11 cellular contexts compared by ENCODE assay signal in the genomic region with DNA sequence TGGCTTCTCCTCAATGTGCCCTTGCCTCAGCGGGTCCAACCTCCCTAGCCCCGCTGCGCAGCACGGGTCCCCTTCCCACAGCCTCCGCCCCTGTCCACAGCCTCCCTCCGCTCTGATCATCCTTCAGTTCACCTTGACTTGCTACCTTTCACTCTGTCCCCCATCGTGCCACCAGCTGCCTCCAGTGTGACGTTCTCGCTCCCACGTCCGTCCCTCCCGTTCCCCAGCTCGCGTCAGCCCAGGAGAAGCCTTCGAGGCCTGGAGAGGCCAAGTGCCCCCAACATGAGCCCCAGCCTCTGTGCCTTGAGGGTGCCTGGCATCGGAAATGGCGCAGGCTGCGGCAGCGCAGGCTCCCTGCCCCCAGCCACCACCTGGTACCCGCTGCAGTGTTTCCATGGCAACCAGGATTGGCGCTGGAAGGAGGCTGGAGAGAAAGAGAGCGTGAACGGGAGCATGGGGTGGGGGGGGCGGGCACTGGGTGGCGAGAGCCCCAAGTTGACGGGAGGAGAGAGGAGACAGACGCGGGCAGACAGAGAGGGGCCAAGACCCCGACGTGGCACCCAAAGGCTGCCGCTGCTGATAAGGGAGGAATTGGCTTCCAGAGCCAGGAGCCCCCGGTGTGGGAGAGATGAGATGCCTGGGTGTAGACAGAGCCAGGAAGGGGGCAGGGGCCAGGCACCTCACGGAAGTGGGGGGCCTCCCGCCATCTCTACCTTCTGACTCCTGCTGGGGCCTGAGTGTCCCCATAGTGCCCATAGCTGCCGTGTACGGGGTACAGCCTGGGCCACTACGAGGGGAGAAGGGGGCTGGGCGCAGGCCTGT. TPM values are rescaled to one million over a fixed set of nuclear protein-coding genes. Genes with fewer than 3 reads are reported as not detected.
DNase-seq lines count a peak whose midpoint lies in the region; TF ChIP-seq lines count a peak whose summit lies in the region.
"Had no signal": no experiment of that assay in that cellular context is flagged by ENCODE, and none has a peak within 500 bp of the region (broad histone marks: within the 10 kb centered on the region; RNA-seq: fewer than 3 reads in every experiment).

No MANE protein-coding gene starts in this region.

- H3K79me2 ChIP-seq in parathyroid adenoma = no peaks in the 10 kb centered on the region

- peak overlapping the region; percentile 83 for H2AFZ ChIP-seq in parathyroid adenoma

- peaks cover 10% of the 10 kb centered on the region for H3K36me3 Mint-ChIP-seq in endothelial cell (ENCODE audit: low read depth, unreplicated experiment)

- no peak overlapping the region for H3K27ac Mint-ChIP-seq in endothelial cell (ENCODE audit: unreplicated experiment)

- no peak overlapping the region for H3K9ac ChIP-seq in parathyroid adenoma

- H3K4me3 ChIP-seq in parathyroid adenoma (ENCODE audit: low read depth, low read length) = no peak overlapping the region

- peak; percentile 67 for DNase-seq in DMS53 (lab: John Stamatoyannopoulos, UW)
- DNase-seq in DMS53 treated with DMSO at 0.1 percent for 48 hours (lab: John Stamatoyannopoulos, UW; ENCODE audit: unreplicated experiment) = no peak
- peak; percentile 32 to 63 for DNase-seq in NCI-H1930 (lab: John Stamatoyannopoulos, UW)
- peak; percentile 92 for DNase-seq in cerebellar cortex (ENCODE audit: low spot score)
- no peak for DNase-seq in AML-193 (lab: John Stamatoyannopoulos, UW)
- no peak for DNase-seq in endothelial cell (ENCODE audit: low spot score)
- DNase-seq in AG08396 (ENCODE audit: low spot score) = no peak
- DNase-seq: activated T-cell treated with anti-CD3 and anti-CD28 coated beads, Interleukin-2, amount 50 U/mL, for 48 hours; trophoblast cell had no signal

- no peak overlapping the region for H3K4me2 ChIP-seq in parathyroid adenoma (ENCODE audit: low read length)

- peak overlapping the region; percentile 36 for H3K27ac ChIP-seq in parathyroid adenoma
- H3K27ac ChIP-seq: neutrophil had no signal

- no peak overlapping the region for H3K4me3 Mint-ChIP-seq in endothelial cell (ENCODE audit: unreplicated experiment)

- H3K27me3 ChIP-seq in parathyroid adenoma (ENCODE audit: control insufficient read depth, insufficient read depth, low read length) = no peaks in the 10 kb centered on the region

- H3K36me3 ChIP-seq in parathyroid adenoma (ENCODE audit: control insufficient read depth, insufficient read depth, low read length) = no peaks in the 10 kb centered on the region
- H3K36me3 ChIP-seq: neutrophil had no signal

- no peak for TF ChIP-seq CTCF in parathyroid adenoma (IDR thresholded peaks at IDR 0.05)
- TF ChIP-seq CTCF in endothelial cell (IDR thresholded peaks at IDR 0.05; ENCODE audit: unreplicated experiment) = no peak

- peaks cover 13% of the 10 kb centered on the region for H3K4me1 ChIP-seq in parathyroid adenoma

- H3K9me3 Mint-ChIP-seq in endothelial cell (ENCODE audit: unreplicated experiment) = peaks cover 10% of the 10 kb centered on the region

- H3K27me3 Mint-ChIP-seq in endothelial cell (ENCODE audit: unreplicated experiment) = peaks cover 24% of the 10 kb centered on the region

- H3K4me1 Mint-ChIP-seq in endothelial cell (ENCODE audit: unreplicated experiment) = no peaks in the 10 kb centered on the region

- H3K9me3 ChIP-seq in parathyroid adenoma (ENCODE audit: control insufficient read depth, low read length) = no peaks in the 10 kb centered on the region
- H3K9me3 ChIP-seq: neutrophil had no signal

RNA-seq across cellular contexts. Expression of a gene that starts 0.8 kb away (rescaled TPM):
- total RNA-seq in endothelial cell (ENCODE audit: unreplicated experiment) = not detected

RNA-seq across cellular contexts. Expression of a gene that starts 3.6 kb away (rescaled TPM):
- 0.46 TPM for total RNA-seq in endothelial cell (ENCODE audit: unreplicated experiment)

RNA-seq across cellular contexts. Expression of a gene that starts 37.9 kb away (rescaled TPM):
- total RNA-seq in endothelial cell (ENCODE audit: unreplicated experiment) = not detected

RNA-seq across cellular contexts. Expression of a gene that starts 38.2 kb away (rescaled TPM):
- 0.21 TPM for total RNA-seq in endothelial cell (ENCODE audit: unreplicated experiment)

RNA-seq across cellular contexts. Expression of a gene that starts 53.7 kb away (rescaled TPM):
- total RNA-seq in endothelial cell (ENCODE audit: unreplicated experiment) = 3.0 TPM

Comparison
In these comparisons a context has a peak if more than half of its experiments do, and no peak if none do; other contexts are left out.
1. DNase-seq: peak in DMS53 (single experiment), NCI-H1930 (2 of 2) and cerebellar cortex (single experiment); none in DMS53 treated with DMSO at 0.1 percent for 48 hours (single experiment), AML-193 (0 of 2), endothelial cell (single experiment) and AG08396 (single experiment).